Comparison of ENCODE assay signal across 1 cellular context in genomic region chr17:58391302-58391984, GRCh38.
TF ChIP-seq lines count a peak whose summit lies in the region.

No MANE protein-coding gene starts in this region.

TF ChIP-seq in HCT116, 20 proteins besides CTCF, POLR2A, EP300 and RAD21 (continued from another document):
- TF ChIP-seq REST (IDR thresholded peaks at IDR 0.05; ENCODE audit: low read depth) (no peak), POLR2AphosphoS5 (IDR thresholded peaks at IDR 0.05; ENCODE audit: low read depth, low read length) (peak; percentile 97), ELF1 (IDR thresholded peaks at IDR 0.05; ENCODE audit: borderline replicate concordance, low read depth) (no peak; the same call in 1 of the 2 replicates), EZH2 (IDR thresholded peaks at IDR 0.05) (no peak), SIN3A (IDR thresholded peaks at IDR 0.05; ENCODE audit: low read depth) (peak; percentile 100), FOSL1 (IDR thresholded peaks at IDR 0.05; ENCODE audit: low read depth) (peak; percentile 90)
